In genomic region chr12:29591140-29592020, GRCh38 we compare ENCODE assay signal across 14 cellular contexts.
A peak's percentile ranks its signal among the peaks of the same experiment; 100 is the strongest.
DNase-seq lines count a peak whose midpoint lies in the region; ATAC-seq and TF ChIP-seq lines count a peak whose summit lies in the region.
"Had no signal": no experiment of that assay in that cellular context is flagged by ENCODE, and none has a peak within 500 bp of the region (broad histone marks: within the 10 kb centered on the region; RNA-seq: fewer than 3 reads in every experiment).

No MANE protein-coding gene starts in this region.

- WGBS in IMR-90 (ENCODE audit: extremely low coverage in 2 of 2, insufficient read length in 1 of 2), 2 experiments = no CpG with 5 or more reads among the region's 11 CpGs

- H3K4me2 ChIP-seq in IMR-90 (ENCODE audit: low read depth, low read length) = no peak overlapping the region

- H2AK9ac ChIP-seq in IMR-90 (replicated peaks; ENCODE audit: low read depth, low read length, poor library complexity) = no peak overlapping the region

- peak overlapping the region; percentile 21 for H2BK120ac ChIP-seq in IMR-90 (ENCODE audit: low read depth, low read length)

- no peak for TF ChIP-seq POLR2A in IMR-90 (IDR thresholded peaks at IDR 0.05; ENCODE audit: low read depth, low read length)

- H4K20me1 ChIP-seq in IMR-90 (ENCODE audit: insufficient read depth, low read length) = 0 out of 2 replicates have a peak, but pooled peaks cover 4% of the 10 kb centered on the region

- peak overlapping the region; percentile 59 for H4K91ac ChIP-seq in IMR-90 (ENCODE audit: insufficient read depth, low read depth, low read length)

- H3K79me1 ChIP-seq in IMR-90 (ENCODE audit: low read depth in 1 of 2, low read length in 2 of 2) = peaks cover 0 to 9% of the 10 kb centered on the region in 2 experiments; a peak in 1 of 4 replicates

- H3K4me1 ChIP-seq in IMR-90 (ENCODE audit: control insufficient read depth, insufficient read depth, low read length) = peaks cover 8% of the 10 kb centered on the region
- peaks cover 18% of the 10 kb centered on the region for H3K4me1 ChIP-seq in lower lobe of right lung
- H3K4me1 ChIP-seq: uterus had no signal

- H2BK15ac ChIP-seq in IMR-90 (ENCODE audit: low read depth, low read length) = peak overlapping the region; percentile 42; the same call in 1 of the 3 replicates

- H3K36me3 ChIP-seq in IMR-90 (ENCODE audit: control insufficient read depth, insufficient read depth, low read length) = no peaks in the 10 kb centered on the region; the same call in none of the 2 replicates
- no peaks in the 10 kb centered on the region for H3K36me3 ChIP-seq in lower lobe of right lung
- H3K36me3 ChIP-seq: uterus had no signal

- 0 out of 2 replicates have a peak overlapping the region, but pooled peaks have one; percentile 5 for H3K23ac ChIP-seq in IMR-90 (ENCODE audit: low read depth, low read length)

- no peak for DNase-seq in AG04449 (ENCODE audit: low read depth, low spot score)
- DNase-seq in IMR-90 = peak; percentile 24
- DNase-seq in epithelial cell of esophagus (ENCODE audit: low read depth) = peak; percentile 4
- no peak for DNase-seq in lower lobe of right lung
- no peak for DNase-seq in NCI-H2227 treated with DMSO at 0.1 percent for 48 hours (lab: John Stamatoyannopoulos, UW)
- DNase-seq in cerebellar nuclear complex (lab: John Stamatoyannopoulos, UW) = no peak
- DNase-seq in GM10248 (ENCODE audit: extremely low spot score) = no peak
- no peak for DNase-seq in T1000 (lab: John Stamatoyannopoulos, UW)
- DNase-seq: effector CD8-positive, alpha-beta T cell; GOT3; mucosa of descending colon; NCI-H226; T-helper 1 cell; uterus had no signal

- intact Hi-C loops in IMR-90 (cut with micrococcal nuclease) = loop anchor here (2.0 kb wide), 1 partner anchor 15 kb away; no protein-coding TSS in a partner anchor
- intact Hi-C loops in lower lobe of right lung (cut with DNase I) = no loop called here

- ATAC-seq in IMR-90 (ENCODE audit: low read depth) = peak; percentile 47; the same call in 1 of the 2 replicates
- ATAC-seq in lower lobe of right lung = peak; percentile 21 to 43
- ATAC-seq: mucosa of descending colon had no signal

- H2BK20ac ChIP-seq in IMR-90 (ENCODE audit: low read depth, low read length) = peak overlapping the region; percentile 36; the same call in 1 of the 2 replicates

- dilution Hi-C loops in IMR-90 (cut with HindIII; ENCODE audit: low sequenced_read_pairs, unreplicated experiment) = no loop called here

- H2BK5ac ChIP-seq in IMR-90 (ENCODE audit: low read depth, low read length, poor library complexity, severe bottlenecking) = no peak overlapping the region

- H3K4me3 ChIP-seq in AG04449 (ENCODE audit: low read depth, low read length) (no peak overlapping the region), IMR-90 (ENCODE audit: insufficient read depth, low read depth, low read length) (no peak overlapping the region), epithelial cell of esophagus (ENCODE audit: low read length) (no peak overlapping the region), lower lobe of right lung (no peak overlapping the region)
- H3K4me3 ChIP-seq: mucosa of descending colon, uterus had no signal

- TF ChIP-seq RAD21 in IMR-90 (IDR thresholded peaks at IDR 0.05; ENCODE audit: low read length) = no peak

- BruUV-seq in IMR-90 (replicated peaks; lab: Mats Ljungman, UMichigan) = no TSS peak

- H3K18ac ChIP-seq in IMR-90 (ENCODE audit: low read depth, low read length) = peak overlapping the region; percentile 58; the same call in 1 of the 2 replicates

- 0 out of 2 replicates have a peak overlapping the region, but pooled peaks have one; percentile 45 for H2AK5ac ChIP-seq in IMR-90 (ENCODE audit: low read depth, low read length)

- H3K27me3 ChIP-seq in IMR-90 (ENCODE audit: control insufficient read depth, insufficient read depth, low read length) (no peaks in the 10 kb centered on the region), lower lobe of right lung (ENCODE audit: low read depth) (no peaks in the 10 kb centered on the region)
- H3K27me3 ChIP-seq: uterus had no signal

- CTCF ChIA-PET in AG04449 (lab: Yijun Ruan, JAX) (no interaction called here), IMR-90 (lab: Yijun Ruan, JAX) (interaction anchor here (1.1 to 1.3 kb wide), 2 partner anchors 17 to 23 kb away, joined by 3 read pairs; no protein-coding TSS in a partner anchor), GM10248 (lab: Yijun Ruan, JAX) (no interaction called here)

- peaks cover 4% of the 10 kb centered on the region; the same call in 1 of the 2 replicates for H3K9me1 ChIP-seq in IMR-90 (ENCODE audit: insufficient read depth, low read length)

- H3K27ac ChIP-seq in IMR-90 (ENCODE audit: insufficient read depth, low read length) (no peak overlapping the region), lower lobe of right lung (no peak overlapping the region)

- POLR2A ChIA-PET in AG04449 (lab: Yijun Ruan, JAX) (no interaction called here), IMR-90 (lab: Charles Lee; ENCODE audit: unreplicated experiment) (no interaction called here), GM10248 (lab: Yijun Ruan, JAX) (no interaction called here)

- TF ChIP-seq CTCF in AG04449 (IDR thresholded peaks at IDR 0.05; ENCODE audit: insufficient read depth, low read length, missing control alignments) (peak; percentile 24), IMR-90 (conservative IDR thresholded peaks at IDR 0.05; ENCODE audit: low read depth, low read length) (peak; percentile 31), epithelial cell of esophagus (IDR thresholded peaks at IDR 0.05; ENCODE audit: insufficient read depth, low read depth, low read length, missing control alignments) (peak; percentile 46), lower lobe of right lung (IDR thresholded peaks at IDR 0.05) (no peak), GM10248 (IDR thresholded peaks at IDR 0.05; ENCODE audit: control extremely low read depth, extremely low read depth, low read depth, missing control alignments) (no peak)

- no peak overlapping the region for H3K56ac ChIP-seq in IMR-90 (ENCODE audit: extremely low read depth, insufficient read depth, low read length)

- H3K4ac ChIP-seq in IMR-90 (ENCODE audit: low read depth, low read length) = peak overlapping the region; percentile 53

- no peak overlapping the region for H3K9ac ChIP-seq in IMR-90 (ENCODE audit: low read depth, low read length)

- no peak overlapping the region for H2AFZ ChIP-seq in IMR-90 (replicated peaks; ENCODE audit: low read length, poor library complexity)

- H4K5ac ChIP-seq in IMR-90 (ENCODE audit: low read depth, low read length) = no peak overlapping the region

- in situ Hi-C loops in IMR-90 (cut with MboI; ENCODE audit: low sequenced_read_pairs) = no loop called here

- H4K8ac ChIP-seq in IMR-90 (ENCODE audit: low read depth in 2 of 2, low read length in 2 of 2) = no peak overlapping the region; a peak in 1 of 4 replicates

- H3K9me3 ChIP-seq in IMR-90 (ENCODE audit: control insufficient read depth, insufficient read depth, low read length) (no peaks in the 10 kb centered on the region), lower lobe of right lung (no peaks in the 10 kb centered on the region)
- H3K9me3 ChIP-seq: mucosa of descending colon, uterus had no signal

- H3K14ac ChIP-seq in IMR-90 (replicated peaks; ENCODE audit: low read depth, low read length) = peak overlapping the region; percentile 26

TF ChIP-seq in IMR-90, 13 proteins besides CTCF, POLR2A, EP300 and RAD21:
- TF ChIP-seq CEBPB (IDR thresholded peaks at IDR 0.05; ENCODE audit: low read depth, low read length) (peak; percentile 60), SMC3 (IDR thresholded peaks at IDR 0.05; ENCODE audit: low read depth, low read length) (no peak)

Comparison
In these comparisons a context has a peak if more than half of its experiments do, and no peak if none do; other contexts are left out.
1. DNase-seq: peak in IMR-90 (single experiment) and epithelial cell of esophagus (single experiment); none in AG04449 (single experiment), lower lobe of right lung (single experiment), NCI-H2227 treated with DMSO at 0.1 percent for 48 hours (single experiment), cerebellar nuclear complex (0 of 2), GM10248 (single experiment) and T1000 (single experiment).
2. CTCF ChIP-seq: peak in AG04449 (single experiment), IMR-90 (single experiment) and epithelial cell of esophagus (single experiment); none in lower lobe of right lung (single experiment) and GM10248 (single experiment).